Comparison of ENCODE assay signal across 10 cellular contexts in genomic region chr10:119285495-119286267, GRCh38.
DNase-seq lines count a peak whose midpoint lies in the region; ATAC-seq, FAIRE-seq and TF ChIP-seq lines count a peak whose summit lies in the region.
"Had no signal": no experiment of that assay in that cellular context is flagged by ENCODE, and none has a peak within 500 bp of the region (broad histone marks: within the 10 kb centered on the region; RNA-seq: fewer than 3 reads in every experiment).

No MANE protein-coding gene starts in this region.

- no peaks in the 10 kb centered on the region for H3K27me3 Mint-ChIP-seq in activated CD4-positive, alpha-beta T cell treated with anti-CD3 and anti-CD28 coated beads, Interleukin-2, amount 10 ng/mL, durations not matched to agents 24 days and 14 days

- H3K9me3 Mint-ChIP-seq in activated CD4-positive, alpha-beta T cell treated with anti-CD3 and anti-CD28 coated beads, Interleukin-2, amount 10 ng/mL, durations not matched to agents 24 days and 14 days: no peaks in the 10 kb centered on the region

- H3K4me3 ChIP-seq in bronchial epithelial cell (ENCODE audit: low read depth, low read length) (no peak overlapping the region), gastrocnemius medialis (no peak overlapping the region), MG63 (no peak overlapping the region)

- no peak for TF ChIP-seq POLR2A in gastrocnemius medialis (IDR thresholded peaks at IDR 0.05)

- peak; percentile 40 for ATAC-seq in HG03432 (IDR thresholded peaks at IDR 0.05; ENCODE audit: unreplicated experiment)
- ATAC-seq in gastrocnemius medialis: peak; percentile 28 to 41

- peak overlapping the region; percentile 67 to 85 (median 75) for H3K27ac ChIP-seq in gastrocnemius medialis

- H3K36me3 Mint-ChIP-seq in activated CD4-positive, alpha-beta T cell treated with anti-CD3 and anti-CD28 coated beads, Interleukin-2, amount 10 ng/mL, durations not matched to agents 24 days and 14 days (ENCODE audit: low read depth): peaks cover 2% of the 10 kb centered on the region

- FAIRE-seq in bronchial epithelial cell (lab: Jason Lieb, UNC): peak; percentile 7
- FAIRE-seq: frontal cortex, TTC549 had no signal

- H3K4me3 Mint-ChIP-seq in activated CD4-positive, alpha-beta T cell treated with anti-CD3 and anti-CD28 coated beads, Interleukin-2, amount 10 ng/mL, durations not matched to agents 24 days and 14 days: peak overlapping the region; percentile 67

- peak overlapping the region; percentile 70 for H3K27ac Mint-ChIP-seq in activated CD4-positive, alpha-beta T cell treated with anti-CD3 and anti-CD28 coated beads, Interleukin-2, amount 10 ng/mL, durations not matched to agents 24 days and 14 days

- in situ Hi-C loops in gastrocnemius medialis (cut with MboI; ENCODE audit: low sequenced_read_pairs in 4 of 4): no loop called here

- no peaks in the 10 kb centered on the region for H3K27me3 ChIP-seq in bronchial epithelial cell (ENCODE audit: control insufficient read depth, insufficient read depth, low read length)
- H3K27me3 ChIP-seq in gastrocnemius medialis: no peaks in the 10 kb centered on the region
- no peaks in the 10 kb centered on the region for H3K27me3 ChIP-seq in MG63

- H3K4me1 ChIP-seq in gastrocnemius medialis: peaks cover 62 to 77% of the 10 kb centered on the region in 2 donors

- H3K4me1 Mint-ChIP-seq in activated CD4-positive, alpha-beta T cell treated with anti-CD3 and anti-CD28 coated beads, Interleukin-2, amount 10 ng/mL, durations not matched to agents 24 days and 14 days: peaks cover 70% of the 10 kb centered on the region

- H3K9me3 ChIP-seq in gastrocnemius medialis: no peaks in the 10 kb centered on the region
- H3K9me3 ChIP-seq in MG63: no peaks in the 10 kb centered on the region

- H3K36me3 ChIP-seq in bronchial epithelial cell (ENCODE audit: control insufficient read depth, insufficient read depth, low read length): no peaks in the 10 kb centered on the region
- no peaks in the 10 kb centered on the region for H3K36me3 ChIP-seq in gastrocnemius medialis
- no peaks in the 10 kb centered on the region for H3K36me3 ChIP-seq in MG63

- TF ChIP-seq CTCF in bronchial epithelial cell (IDR thresholded peaks at IDR 0.05; ENCODE audit: insufficient read depth, low read length, severe bottlenecking) (no peak), gastrocnemius medialis (IDR thresholded peaks at IDR 0.05 in 4 of 5, conservative IDR thresholded peaks at IDR 0.05 in 1 of 5) (no peak)

- DNase-seq in activated CD4-positive, alpha-beta T cell treated with anti-CD3 and anti-CD28 coated beads, Interleukin-2, amount 10 ng/mL, durations not matched to agents 24 days and 14 days: peak; percentile 70
- DNase-seq in activated CD4-positive, alpha-beta T cell treated with anti-CD3 and anti-CD28 coated beads, Interleukin-2, amount 50 U/mL, for 48 hours: no peak
- DNase-seq in bronchial epithelial cell (ENCODE audit: low read depth) (no peak), gastrocnemius medialis (no peak), MG63 (no peak), hypothalamus (lab: John Stamatoyannopoulos, UW) (no peak), AG20443 (ENCODE audit: low spot score) (no peak)

- intact Hi-C loops in activated CD4-positive, alpha-beta T cell treated with anti-CD3 and anti-CD28 coated beads, Interleukin-2, amount 10 ng/mL, durations not matched to agents 24 days and 14 days (cut with micrococcal nuclease): loop anchor here (2.0 to 5.0 kb wide), 3 partner anchors 15 to 33 kb away; no protein-coding TSS in a partner anchor
- intact Hi-C loops in gastrocnemius medialis (cut with DNase I; ENCODE audit: low total_unique reads): no loop called here
